ENCODE assay signal across 20 cellular contexts in genomic region chr6:37987559-37987958, GRCh38.
A peak's percentile ranks its signal among the peaks of the same experiment; 100 is the strongest.
DNase-seq lines count a peak whose midpoint lies in the region; ATAC-seq, FAIRE-seq and TF ChIP-seq lines count a peak whose summit lies in the region.
"Had no signal": no experiment of that assay in that cellular context is flagged by ENCODE, and none has a peak within 500 bp of the region (broad histone marks: within the 10 kb centered on the region; RNA-seq: fewer than 3 reads in every experiment).

No MANE protein-coding gene starts in this region.

- H3K4me1 ChIP-seq in HepG2 (ENCODE audit: insufficient read depth, low read length) = peaks cover 39% of the 10 kb centered on the region

- no peaks in the 10 kb centered on the region for H3K27me3 ChIP-seq in HepG2 (ENCODE audit: control insufficient read depth in 1 of 2, insufficient read depth in 2 of 2, low read length in 2 of 2)
- H3K27me3 ChIP-seq: heart left ventricle had no signal

- peaks cover 3% of the 10 kb centered on the region for H3K36me3 Mint-ChIP-seq in activated T-cell treated with anti-CD3 and anti-CD28 coated beads, Interleukin-2, amount 50 U/mL, for 24 hours (ENCODE audit: low read depth)
- H3K36me3 Mint-ChIP-seq in stimulated activated naive B cell treated with anti-CD40 and anti-IgM and Interleukin-4, amounts not matched to agents 10 μg/mL and 1 μg/mL and 100 μg/mL, for 72 hours = peaks cover 3% of the 10 kb centered on the region in 2 donors
- H3K36me3 Mint-ChIP-seq: activated naive CD4-positive, alpha-beta T cell treated with anti-CD3 and anti-CD28 coated beads, Interleukin-2, amount 10 ng/mL, durations not matched to agents 7 days and 5 days; type B pancreatic cell had no signal

- H4K20me1 ChIP-seq in HepG2 (ENCODE audit: insufficient read depth, low read length) = peaks cover 15% of the 10 kb centered on the region

- no peaks in the 10 kb centered on the region for H3K36me3 ChIP-seq in HepG2 (replicated peaks in 1 of 2; ENCODE audit: control insufficient read depth in 1 of 2, insufficient read depth in 2 of 2, low read length in 2 of 2)
- H3K36me3 ChIP-seq: heart left ventricle had no signal

- peak overlapping the region; percentile 16 for H3K4me2 ChIP-seq in HepG2 (ENCODE audit: low read depth, low read length)

- DNase-seq in activated T-cell treated with anti-CD3 and anti-CD28 coated beads, Interleukin-2, amount 50 U/mL, for 24 hours = no peak
- no peak for DNase-seq in activated T-cell treated with anti-CD3 and anti-CD28 coated beads, Interleukin-2, amount 50 U/mL, for 48 hours
- DNase-seq in HepG2 (ENCODE audit: low spot score) = peak; percentile 23
- no peak for DNase-seq in stimulated activated naive B cell treated with anti-CD40 and anti-IgM and Interleukin-4, amounts not matched to agents 10 μg/mL and 1 μg/mL and 100 μg/mL, for 72 hours
- no peak for DNase-seq in left colon
- no peak for DNase-seq in NCI-H526 treated with DMSO at 0.1 percent for 48 hours (lab: John Stamatoyannopoulos, UW)
- DNase-seq: activated naive CD4-positive, alpha-beta T cell treated with anti-CD3 and anti-CD28 coated beads, Interleukin-2, amount 10 ng/mL, durations not matched to agents 7 days and 5 days; C1 segment of cervical spinal cord; Calu3; heart left ventricle; left cardiac atrium; midbrain; NCI-H1105 treated with DMSO at 0.1 percent for 48 hours; NCI-H2107; NCI-H510A; nephron progenitor cell had no signal

- no peak for TF ChIP-seq RAD21 in HepG2 (CRISPR knock-in tag; IDR thresholded peaks at IDR 0.05)

- H3K9ac ChIP-seq in HepG2 (ENCODE audit: insufficient read depth, low read depth, low read length) = no peak overlapping the region

- no peak for FAIRE-seq in HepG2 (lab: Jason Lieb, UNC)

- WGBS in HepG2 (ENCODE audit: low lambda C conversion rate) = 80% methylated on average over 2 of the region's 2 CpGs

- TF ChIP-seq EP300 in HepG2 (IDR thresholded peaks at IDR 0.05; ENCODE audit: low read depth in 2 of 2, low read length in 2 of 2) (no peak), HepG2 (CRISPR knock-in tag; IDR thresholded peaks at IDR 0.05; ENCODE audit: borderline replicate concordance) (no peak)

- TF ChIP-seq CTCF in VCaP (conservative IDR thresholded peaks at IDR 0.05) (no peak), HepG2 (CRISPR knock-in tag; IDR thresholded peaks at IDR 0.05) (no peak)

- H3K9me3 ChIP-seq in HepG2 (ENCODE audit: low read length) = no peaks in the 10 kb centered on the region
- H3K9me3 ChIP-seq: heart left ventricle had no signal

- BruUV-seq in HepG2 (replicated peaks; lab: Mats Ljungman, UMichigan) = no TSS peak

- POLR2A ChIA-PET in HepG2 (lab: Yijun Ruan, JAX) = interaction anchor here (1.4 kb wide), 1 partner anchor 169 kb away, joined by 6 read pairs; no protein-coding TSS in a partner anchor

- H3K79me2 ChIP-seq in HepG2 (ENCODE audit: insufficient read depth, low read length) = peaks cover 31% of the 10 kb centered on the region

- no peak for TF ChIP-seq POLR2A in HepG2 (IDR thresholded peaks at IDR 0.05; ENCODE audit: insufficient read depth in 1 of 2, low read depth in 2 of 2, low read length in 2 of 2)

- H3K4me1 Mint-ChIP-seq in activated T-cell treated with anti-CD3 and anti-CD28 coated beads, Interleukin-2, amount 50 U/mL, for 24 hours (ENCODE audit: low read depth) = peaks cover 75% of the 10 kb centered on the region
- peaks cover 38 to 70% of the 10 kb centered on the region in 2 donors for H3K4me1 Mint-ChIP-seq in stimulated activated naive B cell treated with anti-CD40 and anti-IgM and Interleukin-4, amounts not matched to agents 10 μg/mL and 1 μg/mL and 100 μg/mL, for 72 hours
- H3K4me1 Mint-ChIP-seq: activated naive CD4-positive, alpha-beta T cell treated with anti-CD3 and anti-CD28 coated beads, Interleukin-2, amount 10 ng/mL, durations not matched to agents 7 days and 5 days had no signal

- ATAC-seq in HepG2 = peak; percentile 32; the same call in 2 of the 3 replicates
- no peak for ATAC-seq in stimulated activated naive B cell treated with anti-CD40 and anti-IgM and Interleukin-4, amounts not matched to agents 10 μg/mL and 1 μg/mL and 100 μg/mL, for 72 hours (replicated peaks)
- ATAC-seq in GM18867 (IDR thresholded peaks at IDR 0.05; ENCODE audit: unreplicated experiment) = no peak
- ATAC-seq in left colon = no peak
- ATAC-seq: heart left ventricle had no signal

- H3K27ac Mint-ChIP-seq in activated T-cell treated with anti-CD3 and anti-CD28 coated beads, Interleukin-2, amount 50 U/mL, for 24 hours = peak overlapping the region; percentile 82
- peak overlapping the region; percentile 65 for H3K27ac Mint-ChIP-seq in stimulated activated naive B cell treated with anti-CD40 and anti-IgM and Interleukin-4, amounts not matched to agents 10 μg/mL and 1 μg/mL and 100 μg/mL, for 72 hours
- H3K27ac Mint-ChIP-seq: activated naive CD4-positive, alpha-beta T cell treated with anti-CD3 and anti-CD28 coated beads, Interleukin-2, amount 10 ng/mL, durations not matched to agents 7 days and 5 days; nephron progenitor cell had no signal

- peak overlapping the region; percentile 3 for H3K4me3 Mint-ChIP-seq in activated T-cell treated with anti-CD3 and anti-CD28 coated beads, Interleukin-2, amount 50 U/mL, for 24 hours
- no peak overlapping the region for H3K4me3 Mint-ChIP-seq in stimulated activated naive B cell treated with anti-CD40 and anti-IgM and Interleukin-4, amounts not matched to agents 10 μg/mL and 1 μg/mL and 100 μg/mL, for 72 hours
- H3K4me3 Mint-ChIP-seq: activated naive CD4-positive, alpha-beta T cell treated with anti-CD3 and anti-CD28 coated beads, Interleukin-2, amount 10 ng/mL, durations not matched to agents 7 days and 5 days; nephron progenitor cell; type B pancreatic cell had no signal

- in situ Hi-C loops in HepG2 (cut with HindIII; ENCODE audit: extremely low pct_ligation_motif_present, low pct_unique_long_range_greater_than_20kb) = no loop called here

- H3K27me3 Mint-ChIP-seq in activated T-cell treated with anti-CD3 and anti-CD28 coated beads, Interleukin-2, amount 50 U/mL, for 24 hours = no peaks in the 10 kb centered on the region
- no peaks in the 10 kb centered on the region for H3K27me3 Mint-ChIP-seq in stimulated activated naive B cell treated with anti-CD40 and anti-IgM and Interleukin-4, amounts not matched to agents 10 μg/mL and 1 μg/mL and 100 μg/mL, for 72 hours
- H3K27me3 Mint-ChIP-seq: activated naive CD4-positive, alpha-beta T cell treated with anti-CD3 and anti-CD28 coated beads, Interleukin-2, amount 10 ng/mL, durations not matched to agents 7 days and 5 days; type B pancreatic cell had no signal

- no peak overlapping the region for H3K4me3 ChIP-seq in HepG2 (replicated peaks in 1 of 3; ENCODE audit: insufficient read depth in 1 of 3, low read depth in 2 of 3, low read length in 3 of 3)
- H3K4me3 ChIP-seq: heart left ventricle, skin epidermis had no signal

- intact Hi-C loops in HepG2 (cut with micrococcal nuclease; ENCODE audit: unreplicated experiment) (no loop called here), left colon (cut with DNase I, micrococcal nuclease) (no loop called here)

- CTCF ChIA-PET in HepG2 (lab: Yijun Ruan, JAX; ENCODE audit: low intra/inter-chr PET ratio, low total read pairs) = no interaction called here

- no peaks in the 10 kb centered on the region for H3K9me3 Mint-ChIP-seq in activated T-cell treated with anti-CD3 and anti-CD28 coated beads, Interleukin-2, amount 50 U/mL, for 24 hours
- H3K9me3 Mint-ChIP-seq in stimulated activated naive B cell treated with anti-CD40 and anti-IgM and Interleukin-4, amounts not matched to agents 10 μg/mL and 1 μg/mL and 100 μg/mL, for 72 hours = no peaks in the 10 kb centered on the region
- H3K9me3 Mint-ChIP-seq: activated naive CD4-positive, alpha-beta T cell treated with anti-CD3 and anti-CD28 coated beads, Interleukin-2, amount 10 ng/mL, durations not matched to agents 7 days and 5 days; nephron progenitor cell; type B pancreatic cell had no signal

- no peak overlapping the region for H2AFZ ChIP-seq in HepG2 (ENCODE audit: low read length)

- peak overlapping the region; percentile 65 for H3K27ac ChIP-seq in VCaP
- H3K27ac ChIP-seq in HepG2 (ENCODE audit: extremely low read length, insufficient read depth, low read length) = peak overlapping the region; percentile 18

TF ChIP-seq in HepG2, 621 proteins besides CTCF, POLR2A, EP300 and RAD21:
- no peak for TF ChIP-seq ZNF225 (CRISPR knock-in tag; IDR thresholded peaks at IDR 0.05)
- no peak for TF ChIP-seq STAT5B (CRISPR knock-in tag; IDR thresholded peaks at IDR 0.05)
- no peak for TF ChIP-seq HDAC1 (CRISPR knock-in tag; IDR thresholded peaks at IDR 0.05)
- no peak for TF ChIP-seq ZNF598 (CRISPR knock-in tag; IDR thresholded peaks at IDR 0.05; ENCODE audit: borderline replicate concordance)
- TF ChIP-seq ZBTB38 (CRISPR knock-in tag; IDR thresholded peaks at IDR 0.05) = no peak
- no peak for TF ChIP-seq KDM2A (CRISPR knock-in tag; IDR thresholded peaks at IDR 0.05; ENCODE audit: borderline replicate concordance, low read depth)
- no peak for TF ChIP-seq SPEN (CRISPR knock-in tag; IDR thresholded peaks at IDR 0.05; ENCODE audit: low read depth)
- TF ChIP-seq BRD4 (CRISPR knock-in tag; IDR thresholded peaks at IDR 0.05) = no peak
- no peak for TF ChIP-seq TP53 (CRISPR knock-in tag; conservative IDR thresholded peaks at IDR 0.05)
- TF ChIP-seq ZNF253 (CRISPR knock-in tag; IDR thresholded peaks at IDR 0.05; ENCODE audit: borderline replicate concordance) = no peak
- no peak for TF ChIP-seq SAFB2 (CRISPR knock-in tag; IDR thresholded peaks at IDR 0.05; ENCODE audit: borderline replicate concordance, low read depth)
- TF ChIP-seq SIN3B (IDR thresholded peaks at IDR 0.05; ENCODE audit: low read length) = no peak
- TF ChIP-seq NFKBIZ (CRISPR knock-in tag; IDR thresholded peaks at IDR 0.05) = no peak
- no peak for TF ChIP-seq ZNF3 (CRISPR knock-in tag; IDR thresholded peaks at IDR 0.05)
- no peak for TF ChIP-seq ZNF350 (CRISPR knock-in tag; IDR thresholded peaks at IDR 0.05; ENCODE audit: borderline replicate concordance, low read depth)
- TF ChIP-seq SAP130 (CRISPR knock-in tag; IDR thresholded peaks at IDR 0.05; ENCODE audit: low read depth) = no peak
- TF ChIP-seq ZNF343 (CRISPR knock-in tag; IDR thresholded peaks at IDR 0.05) = no peak
- no peak for TF ChIP-seq CBX1 (IDR thresholded peaks at IDR 0.05; ENCODE audit: low read depth)
- TF ChIP-seq ZBTB1 (CRISPR knock-in tag; IDR thresholded peaks at IDR 0.05; ENCODE audit: borderline replicate concordance) = no peak
- TF ChIP-seq ZNF878 (CRISPR knock-in tag; IDR thresholded peaks at IDR 0.05) = no peak
